Comparison of ENCODE assay signal across 8 cellular contexts in genomic region chrX:71068052-71068918, GRCh38. TPM values are rescaled to one million over a fixed set of nuclear protein-coding genes. Genes with fewer than 3 reads are reported as not detected.
DNase-seq lines count a peak whose midpoint lies in the region; ATAC-seq and TF ChIP-seq lines count a peak whose summit lies in the region.

SNX12 (minus strand) TSS chrX:71068334; CDS start chrX:71068306, 28 bp downstream.

- H3K9me3 Mint-ChIP-seq in nephron = peaks cover 2% of the 10 kb centered on the region

- H3K36me3 Mint-ChIP-seq in nephron (ENCODE audit: low read depth) = peaks cover 3% of the 10 kb centered on the region

- no peaks in the 10 kb centered on the region for H3K27me3 Mint-ChIP-seq in nephron (ENCODE audit: low read depth)

- H3K4me3 ChIP-seq in HAP-1 (peak within 1 kb of the TSS; percentile 90), MG63 (peak within 1 kb of the TSS; percentile 86), fibroblast of pulmonary artery (replicated peaks; ENCODE audit: low read depth, low read length) (peak within 1 kb of the TSS; percentile 78)

- DNase-seq in G401 (ENCODE audit: low spot score) (peak; percentile 96), HAP-1 (ENCODE audit: low spot score in 2 of 2) (peak; percentile 93 to 96), MG63 (peak; percentile 94), SHP77 (lab: John Stamatoyannopoulos, UW) (peak; percentile 82 to 87), fibroblast of pulmonary artery (ENCODE audit: low read depth) (peak; percentile 96)
- DNase-seq in activated effector memory CD4-positive, alpha-beta T cell treated with Interleukin-2 at 50 U/mL for 16 hours = peak; percentile 83
- peak; percentile 82 for DNase-seq in stimulated activated naive CD8-positive, alpha-beta T cell treated with anti-CD3 and anti-CD28 coated beads, Interleukin-15, Interleukin-2, amounts not matched to agents 100 U/mL and 50 U/mL, for 24 hours

- in situ Hi-C loops in G401 (cut with HindIII; ENCODE audit: low sequenced_read_pairs) (no loop called here), HAP-1 (cut with MboI; ENCODE audit: low sequenced_read_pairs) (no loop called here)

- H3K4me1 Mint-ChIP-seq in nephron = peaks cover 5% of the 10 kb centered on the region

- peak; percentile 99 for ATAC-seq in stimulated activated naive CD8-positive, alpha-beta T cell treated with anti-CD3 and anti-CD28 coated beads, Interleukin-15, Interleukin-2, amounts not matched to agents 100 U/mL and 50 U/mL, for 24 hours

- H3K27me3 ChIP-seq in HAP-1 (ENCODE audit: low read depth) = peaks cover 7% of the 10 kb centered on the region
- H3K27me3 ChIP-seq in MG63 = no peaks in the 10 kb centered on the region; the same call in 1 of the 2 replicates

- H3K9me3 ChIP-seq in HAP-1 (no peaks in the 10 kb centered on the region), MG63 (no peaks in the 10 kb centered on the region)

- TF ChIP-seq CTCF in fibroblast of pulmonary artery (IDR thresholded peaks at IDR 0.05; ENCODE audit: low read length, missing control alignments) (no peak), nephron (IDR thresholded peaks at IDR 0.05; ENCODE audit: unreplicated experiment in 3 of 3) (no peak)

- peak within 1 kb of the TSS; percentile 87 to 91 (median 87) for H3K27ac Mint-ChIP-seq in nephron

- H3K36me3 ChIP-seq in HAP-1 (replicated peaks) (peaks cover 10% of the 10 kb centered on the region), MG63 (no peaks in the 10 kb centered on the region; the same call in 1 of the 2 replicates)

- H3K4me3 Mint-ChIP-seq in nephron = peak within 1 kb of the TSS; percentile 91 to 96 (median 96)

- peaks cover 20% of the 10 kb centered on the region for H3K4me1 ChIP-seq in HAP-1

RNA-seq across cellular contexts. Expression of gene SNX12, which starts in this region (rescaled TPM):
- total RNA-seq in G401 (2014; rRNA removed; shearing (Covaris generic)) = 86.3 and 127 TPM in 2 replicates
- total RNA-seq in MG63 (2014; rRNA removed; shearing (Covaris generic); ENCODE audit: low replicate concordance) = 35.4 and 101 TPM in 2 replicates

Comparison
In these comparisons a context has a peak if more than half of its experiments do, and no peak if none do; other contexts are left out.
1. Peak in every context shown above with its lines: DNase-seq, ATAC-seq and H3K4me3 ChIP-seq.